Comparison of ENCODE assay signal across 19 cellular contexts in the genomic region with DNA sequence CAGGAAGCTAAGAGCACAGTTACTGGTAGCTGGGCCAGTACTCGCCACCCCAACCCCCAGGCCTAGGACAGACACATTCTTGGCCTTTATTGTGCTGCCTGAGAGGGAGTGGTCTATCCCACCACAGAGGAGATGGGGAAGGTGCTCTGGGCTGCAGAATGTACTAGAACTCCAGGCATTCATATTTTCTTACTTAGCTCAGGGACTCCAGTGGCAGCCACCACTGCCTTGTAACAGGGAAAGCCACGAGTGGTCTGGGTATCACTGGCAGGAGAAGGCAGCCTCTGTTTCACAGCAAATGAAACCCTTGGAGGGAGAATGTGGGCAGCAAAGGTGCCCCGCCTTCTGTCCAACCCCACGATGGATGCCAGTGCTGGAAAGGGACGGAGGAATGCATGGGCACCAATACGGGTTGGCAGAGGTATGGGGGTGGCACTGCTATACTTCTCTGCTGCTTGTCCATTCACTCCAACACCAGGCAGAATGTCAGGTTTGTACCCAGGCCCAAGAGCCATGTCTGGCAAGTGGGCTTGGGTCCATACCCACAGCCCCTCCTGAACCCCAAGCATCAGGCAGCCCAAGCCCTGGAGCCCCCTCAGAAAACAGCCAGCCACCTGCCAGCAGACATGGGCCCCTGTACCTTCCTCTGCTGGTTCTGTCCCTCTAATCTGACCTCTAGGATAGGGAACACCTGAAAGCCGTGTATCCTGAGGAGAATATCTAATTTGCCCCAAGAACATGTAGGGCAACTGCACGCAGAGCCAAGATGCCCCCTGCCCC. TPM values are rescaled to one million over a fixed set of nuclear protein-coding genes. Genes with fewer than 3 reads are reported as not detected.
DNase-seq lines count a peak whose midpoint lies in the region; ATAC-seq, FAIRE-seq and TF ChIP-seq lines count a peak whose summit lies in the region.
"Had no signal": no experiment of that assay in that cellular context is flagged by ENCODE, and none has a peak within 500 bp of the region (broad histone marks: within the 10 kb centered on the region; RNA-seq: fewer than 3 reads in every experiment).

No MANE protein-coding gene starts in this region.

- ATAC-seq in lower lobe of right lung (no peak), gastrocnemius medialis (no peak), HG03196 (IDR thresholded peaks at IDR 0.05; ENCODE audit: unreplicated experiment) (no peak)
- ATAC-seq: activated CD4-positive, CD25-positive, alpha-beta regulatory T cell treated with anti-CD3 and anti-CD28 coated beads, Interleukin-2, amount 50 U/mL, for 24 hours had no signal

- in situ Hi-C loops in gastrocnemius medialis (cut with MboI; ENCODE audit: low sequenced_read_pairs in 4 of 4): no loop called here

- TF ChIP-seq CTCF in AG10803 (conservative IDR thresholded peaks at IDR 0.05; ENCODE audit: low read length) (no peak), lower lobe of right lung (IDR thresholded peaks at IDR 0.05) (no peak), gastrocnemius medialis (IDR thresholded peaks at IDR 0.05 in 4 of 5, conservative IDR thresholded peaks at IDR 0.05 in 1 of 5) (no peak)

- DNase-seq in AG10803 (ENCODE audit: low read depth) (peak; percentile 41), cerebellar cortex (ENCODE audit: low spot score) (peak; percentile 15), lower lobe of right lung (no peak), gastrocnemius medialis (no peak), SIG-M5 treated with dmso at 0.1 percent for 504 hours (lab: John Stamatoyannopoulos, UW; ENCODE audit: unreplicated experiment) (no peak), NCI-H774 (lab: John Stamatoyannopoulos, UW) (no peak), GM12892 (ENCODE audit: insufficient read length) (no peak)
- DNase-seq: activated naive CD4-positive, alpha-beta T cell treated with anti-CD3 and anti-CD28 coated beads, Interleukin-2, amount 50 U/mL, for 16 hours; CD4-positive, alpha-beta memory T cell; DND-41; NCI-H146; NCI-H345; SHP77 treated with DMSO at 0.1 percent for 48 hours; stimulated activated CD4-positive, alpha-beta T cell treated with anti-CD3 and anti-CD28 coated beads, Interleukin-1b, Interleukin-23, amount 100 ng/mL, for 48 hours; T-helper 2 cell had no signal

- H3K36me3 ChIP-seq in lower lobe of right lung (no peaks in the 10 kb centered on the region), gastrocnemius medialis (no peaks in the 10 kb centered on the region)

- intact Hi-C loops in lower lobe of right lung (cut with DNase I): no loop called here
- intact Hi-C loops in gastrocnemius medialis (cut with DNase I; ENCODE audit: low total_unique reads): no loop called here

- no peak for TF ChIP-seq POLR2A in gastrocnemius medialis (IDR thresholded peaks at IDR 0.05)
- TF ChIP-seq POLR2A in GM12892 (IDR thresholded peaks at IDR 0.05; ENCODE audit: low read depth, low read length): no peak

- H3K27me3 ChIP-seq in lower lobe of right lung (ENCODE audit: low read depth) (no peaks in the 10 kb centered on the region), gastrocnemius medialis (no peaks in the 10 kb centered on the region)

- no peak for FAIRE-seq in GM12892 (lab: Jason Lieb, UNC)
- FAIRE-seq: frontal cortex had no signal

- no peaks in the 10 kb centered on the region for H3K9me3 ChIP-seq in lower lobe of right lung
- H3K9me3 ChIP-seq in gastrocnemius medialis: no peaks in the 10 kb centered on the region

- H3K27ac ChIP-seq in lower lobe of right lung (peak overlapping the region; percentile 41), gastrocnemius medialis (peak overlapping the region; percentile 40 to 62 (median 42))

- H3K4me1 ChIP-seq in lower lobe of right lung (peaks cover 43% of the 10 kb centered on the region), gastrocnemius medialis (peaks cover 7 to 28% of the 10 kb centered on the region in 2 donors)

- no peak overlapping the region for H3K4me3 ChIP-seq in AG10803 (ENCODE audit: low read length)
- H3K4me3 ChIP-seq in lower lobe of right lung: no peak overlapping the region
- no peak overlapping the region for H3K4me3 ChIP-seq in gastrocnemius medialis

RNA-seq across cellular contexts. Expression of a gene that starts 4.6 kb away (rescaled TPM):
- total RNA-seq in lower lobe of right lung: 32.8 TPM
- 1 to 10 TPM; 5.2 to 7.9 (median 6.8) TPM for total RNA-seq in gastrocnemius medialis
- 30.3 TPM for polyA plus RNA-seq in GM12892 (2012; ENCODE audit: missing spikeins)

RNA-seq across cellular contexts. Expression of a gene that starts 25.3 kb away (rescaled TPM):
- total RNA-seq in lower lobe of right lung: 1.1 TPM
- total RNA-seq in gastrocnemius medialis: not detected
- polyA plus RNA-seq in GM12892 (2012; ENCODE audit: missing spikeins): 7.6 TPM
- total RNA-seq: M059J had no signal

RNA-seq across cellular contexts. Expression of a gene that starts 35.1 kb away (rescaled TPM):
- total RNA-seq in lower lobe of right lung: 10.8 TPM
- total RNA-seq in gastrocnemius medialis: 1 to 10 TPM; 2.5 to 4.2 (median 3.4) TPM
- polyA plus RNA-seq in GM12892 (2012; ENCODE audit: missing spikeins): 21.4 TPM

RNA-seq across cellular contexts. Expression of a gene that starts 40.6 kb away (rescaled TPM):
- 0.18 TPM for total RNA-seq in lower lobe of right lung
- under 1 TPM in 1 of 4 donors, not detected in 3; 0.27 TPM for total RNA-seq in gastrocnemius medialis
- 0.32 TPM for polyA plus RNA-seq in GM12892 (2012; ENCODE audit: missing spikeins)
- total RNA-seq: CD4-positive, alpha-beta memory T cell had no signal

RNA-seq across cellular contexts. Expression of a gene that starts 58.0 kb away (rescaled TPM):
- total RNA-seq in lower lobe of right lung: 17.3 TPM
- total RNA-seq in gastrocnemius medialis: 1 to 10 TPM in 3 of 4 donors, under 1 TPM in 1; 0.61 to 6.0 (median 2.0) TPM
- 2.9 TPM for polyA plus RNA-seq in GM12892 (2012; ENCODE audit: missing spikeins)
- polyA plus RNA-seq: CD4-positive, alpha-beta memory T cell had no signal

Comparison
In these comparisons a context has a peak if more than half of its experiments do, and no peak if none do; other contexts are left out.
1. DNase-seq: peak in AG10803 (single experiment) and cerebellar cortex (single experiment); none in lower lobe of right lung (single experiment), gastrocnemius medialis (0 of 2), SIG-M5 treated with dmso at 0.1 percent for 504 hours (single experiment), NCI-H774 (single experiment) and GM12892 (single experiment).